14 cellular contexts compared by ENCODE assay signal in the genomic region with DNA sequence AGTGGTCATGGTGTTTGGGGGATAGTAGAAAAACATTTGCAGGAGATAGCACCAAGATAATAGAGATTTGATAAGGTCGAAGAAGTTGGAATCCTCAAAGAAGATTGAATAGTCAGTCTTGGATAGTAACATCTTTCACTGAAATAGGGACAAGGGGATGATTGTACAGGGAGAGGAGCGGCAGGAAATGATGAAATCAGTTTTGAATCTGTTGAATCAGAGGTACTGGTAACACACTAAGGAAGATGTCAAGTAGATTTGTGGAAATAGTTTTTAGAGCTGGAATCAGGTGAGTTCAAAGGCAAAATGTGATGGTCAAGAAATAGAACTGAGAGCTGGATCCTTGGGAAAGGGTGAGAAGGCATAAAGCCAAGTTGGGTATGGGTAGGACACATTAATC. TPM values are rescaled to one million over a fixed set of nuclear protein-coding genes. Genes with fewer than 3 reads are reported as not detected.
DNase-seq lines count a peak whose midpoint lies in the region; ATAC-seq lines count a peak whose summit lies in the region.
"Had no signal": no experiment of that assay in that cellular context is flagged by ENCODE, and none has a peak within 500 bp of the region (broad histone marks: within the 10 kb centered on the region; RNA-seq: fewer than 3 reads in every experiment).

No MANE protein-coding gene starts in this region.

- peak overlapping the region; percentile 49 for H3K27ac ChIP-seq in ACC112 (ENCODE audit: low read depth, low read length)
- H3K27ac ChIP-seq: esophagus muscularis mucosa had no signal

- peaks cover 75% of the 10 kb centered on the region for H3K36me3 ChIP-seq in ACC112 (ENCODE audit: insufficient read depth, low read length)

- no peaks in the 10 kb centered on the region for H3K27me3 Mint-ChIP-seq in activated CD8-positive, alpha-beta T cell treated with anti-CD3 and anti-CD28 coated beads, Interleukin-2, amount 10 ng/mL, durations not matched to agents 7 days and 5 days (ENCODE audit: low read depth)
- no peaks in the 10 kb centered on the region for H3K27me3 Mint-ChIP-seq in immature natural killer cell (ENCODE audit: low read depth in 3 of 3)

- H2AFZ ChIP-seq in ACC112 (ENCODE audit: low read length, unreplicated experiment): no peak overlapping the region

- POLR2A ChIA-PET in activated CD8-positive, alpha-beta T cell treated with anti-CD3 and anti-CD28 coated beads, Interleukin-2, amount 10 ng/mL, durations not matched to agents 7 days and 5 days (lab: Charles Lee): interaction anchor here (1.1 kb wide), 1 partner anchor 28 kb away, joined by 4 read pairs; no protein-coding TSS in a partner anchor

- H3K4me1 ChIP-seq in ACC112 (ENCODE audit: control insufficient read depth, insufficient read depth, low read length, unreplicated experiment): peaks cover 18% of the 10 kb centered on the region

- peaks cover 45% of the 10 kb centered on the region for H3K4me1 Mint-ChIP-seq in activated CD8-positive, alpha-beta T cell treated with anti-CD3 and anti-CD28 coated beads, Interleukin-2, amount 10 ng/mL, durations not matched to agents 7 days and 5 days (ENCODE audit: low read depth)
- peaks cover 39 to 53% of the 10 kb centered on the region in 2 donors for H3K4me1 Mint-ChIP-seq in immature natural killer cell

- ATAC-seq in activated CD8-positive, alpha-beta T cell treated with anti-CD3 and anti-CD28 coated beads, Interleukin-2, amount 10 ng/mL, durations not matched to agents 7 days and 5 days: no peak
- ATAC-seq in HG03135 (IDR thresholded peaks at IDR 0.05; ENCODE audit: unreplicated experiment): no peak
- ATAC-seq: sciatic nerve had no signal

- H3K79me2 ChIP-seq in ACC112 (ENCODE audit: control insufficient read depth, insufficient read depth, low read length, unreplicated experiment): peaks cover 18% of the 10 kb centered on the region

- no peak overlapping the region for H3K4me3 Mint-ChIP-seq in activated CD8-positive, alpha-beta T cell treated with anti-CD3 and anti-CD28 coated beads, Interleukin-2, amount 10 ng/mL, durations not matched to agents 7 days and 5 days
- H3K4me3 Mint-ChIP-seq in immature natural killer cell: no peak overlapping the region

- H3K27me3 ChIP-seq in ACC112 (ENCODE audit: insufficient read depth, low read length): no peaks in the 10 kb centered on the region
- H3K27me3 ChIP-seq: esophagus muscularis mucosa had no signal

- peak; percentile 31 for DNase-seq in EL
- DNase-seq in activated CD8-positive, alpha-beta T cell treated with anti-CD3 and anti-CD28 coated beads, Interleukin-2, amount 10 ng/mL, durations not matched to agents 7 days and 5 days: no peak
- DNase-seq in immature natural killer cell: no peak
- no peak for DNase-seq in NCI-H2227 (lab: John Stamatoyannopoulos, UW; ENCODE audit: unreplicated experiment)
- no peak for DNase-seq in GOT3 (lab: John Stamatoyannopoulos, UW)
- no peak for DNase-seq in NK-92 treated with Interleukin-12 subunit alpha and Interleukin-12 subunit beta, amount 100 ng/mL, for 24 hours (lab: John Stamatoyannopoulos, UW)
- DNase-seq: AML-193, NCI-H1105 treated with DMSO at 0.1 percent for 48 hours, NCI-H774, SK-N-SH had no signal

- H3K9me3 Mint-ChIP-seq in activated CD8-positive, alpha-beta T cell treated with anti-CD3 and anti-CD28 coated beads, Interleukin-2, amount 10 ng/mL, durations not matched to agents 7 days and 5 days (ENCODE audit: insufficient read depth): no peaks in the 10 kb centered on the region
- H3K9me3 Mint-ChIP-seq in immature natural killer cell: no peaks in the 10 kb centered on the region

- CTCF ChIA-PET in activated CD8-positive, alpha-beta T cell treated with anti-CD3 and anti-CD28 coated beads, Interleukin-2, amount 10 ng/mL, durations not matched to agents 7 days and 5 days (lab: Charles Lee): interaction anchor here (0.6 to 4.6 kb wide), 2 partner anchors 11 to 203 kb away, joined by 3 to 32 read pairs; no protein-coding TSS in a partner anchor

- peak overlapping the region; percentile 79 for H3K27ac Mint-ChIP-seq in activated CD8-positive, alpha-beta T cell treated with anti-CD3 and anti-CD28 coated beads, Interleukin-2, amount 10 ng/mL, durations not matched to agents 7 days and 5 days
- peak overlapping the region; percentile 6 to 92 (median 41) for H3K27ac Mint-ChIP-seq in immature natural killer cell

- H3K4me3 ChIP-seq in ACC112 (ENCODE audit: low read depth, low read length): no peak overlapping the region
- H3K4me3 ChIP-seq: esophagus muscularis mucosa had no signal

- peaks cover 85% of the 10 kb centered on the region for H3K36me3 Mint-ChIP-seq in activated CD8-positive, alpha-beta T cell treated with anti-CD3 and anti-CD28 coated beads, Interleukin-2, amount 10 ng/mL, durations not matched to agents 7 days and 5 days (ENCODE audit: low read depth)
- peaks cover 32 to 74% (median 60%) of the 10 kb centered on the region in 3 donors for H3K36me3 Mint-ChIP-seq in immature natural killer cell

RNA-seq across cellular contexts. Expression of a gene that starts 26.5 kb away (rescaled TPM):
- total RNA-seq in activated CD8-positive, alpha-beta T cell treated with anti-CD3 and anti-CD28 coated beads, Interleukin-2, amount 10 ng/mL, durations not matched to agents 7 days and 5 days: 100 to 1,000 TPM; 805 to 847 TPM
- polyA plus RNA-seq in immature natural killer cell: 1,000 to 10,000 TPM in 1 of 3 donors, 100 to 1,000 TPM in 2; 766 to 1,293 (median 950) TPM

RNA-seq across cellular contexts. Expression of a gene that starts 30.0 kb away (rescaled TPM):
- total RNA-seq in activated CD8-positive, alpha-beta T cell treated with anti-CD3 and anti-CD28 coated beads, Interleukin-2, amount 10 ng/mL, durations not matched to agents 7 days and 5 days: 10 to 100 TPM; 81.1 to 84.6 TPM
- 100 to 1,000 TPM in 2 of 3 donors, 10 to 100 TPM in 1; 76.2 to 160 (median 128) TPM for polyA plus RNA-seq in immature natural killer cell
